In genomic region chr13:39058040-39058439, GRCh38 we compare ENCODE assay signal across 9 cellular contexts.
"Had no signal": no experiment of that assay in that cellular context is flagged by ENCODE, and none has a peak within 500 bp of the region (broad histone marks: within the 10 kb centered on the region; RNA-seq: fewer than 3 reads in every experiment).

No MANE protein-coding gene starts in this region.

- DNase-seq: GM23248, GOT3, H9, HCEC 1CT, HFFc6, IMR-90, Karpas-422, KBM-7 had no signal

- H3K27ac ChIP-seq: GM23248, KMS-11 had no signal

- H3K4me3 ChIP-seq: GM23248 had no signal

- H3K27ac Mint-ChIP-seq: H9, HFFc6 had no signal

- H3K4me3 Mint-ChIP-seq: H9, HFFc6 had no signal

- H3K9me3 Mint-ChIP-seq: HFFc6 had no signal
